Comparison of ENCODE assay signal across 22 cellular contexts in the genomic region with DNA sequence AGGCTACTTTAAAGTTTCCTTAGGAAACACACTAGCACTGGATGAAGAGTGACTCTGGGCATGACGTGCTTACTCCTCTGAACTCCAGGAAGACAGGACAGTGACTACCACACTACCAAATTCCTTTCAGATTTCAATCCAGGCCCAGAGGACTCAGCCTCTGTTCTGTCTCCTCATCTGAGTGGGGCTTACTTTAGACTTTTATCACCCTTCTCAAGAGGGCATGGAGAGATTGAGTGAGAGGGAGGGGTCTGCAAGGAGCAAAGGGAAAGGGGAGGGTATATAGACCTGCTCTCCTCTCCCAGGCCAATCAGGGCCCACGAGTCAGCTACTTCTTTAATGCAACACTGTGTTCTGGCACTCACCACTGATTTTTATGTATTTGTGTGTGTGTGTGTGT.
"Had no signal": no experiment of that assay in that cellular context is flagged by ENCODE, and none has a peak within 500 bp of the region (broad histone marks: within the 10 kb centered on the region; RNA-seq: fewer than 3 reads in every experiment).

No MANE protein-coding gene starts in this region.

- H3K27me3 Mint-ChIP-seq: activated CD4-positive, alpha-beta T cell treated with anti-CD3 and anti-CD28 coated beads, Interleukin-2, amount 10 ng/mL, durations not matched to agents 7 days and 5 days; naive thymus-derived CD4-positive, alpha-beta T cell had no signal

- DNase-seq: activated CD4-positive, alpha-beta T cell treated with anti-CD3 and anti-CD28 coated beads, Interleukin-2, amount 10 ng/mL, durations not matched to agents 7 days and 5 days; activated CD4-positive, CD25-positive, alpha-beta regulatory T cell; activated effector memory CD4-positive, alpha-beta T cell treated with Interleukin-2 at 50 U/mL for 16 hours; activated naive CD4-positive, alpha-beta T cell treated with anti-CD3 and anti-CD28 coated beads, Interleukin-2, amount 50 U/mL, for 16 hours; adrenal gland; effector CD4-positive, alpha-beta T cell; gastrocnemius medialis; heart left ventricle; kidney glomerular epithelial cell; left ventricle myocardium superior; naive thymus-derived CD4-positive, alpha-beta T cell; SK-N-SH; spleen; stimulated activated CD4-positive, alpha-beta T cell treated with anti-CD3 and anti-CD28 coated beads, Interleukin-4, amount 100 ng/mL, for 4 hours; stimulated activated naive CD4-positive, alpha-beta T cell; transverse colon; uterus had no signal

- H3K27me3 ChIP-seq: adrenal gland, breast epithelium, gastrocnemius medialis, heart left ventricle, spleen, suprapubic skin, transverse colon, uterus had no signal

- H3K4me3 Mint-ChIP-seq: activated CD4-positive, alpha-beta T cell treated with anti-CD3 and anti-CD28 coated beads, Interleukin-2, amount 10 ng/mL, durations not matched to agents 7 days and 5 days; naive thymus-derived CD4-positive, alpha-beta T cell had no signal

- H3K79me2 ChIP-seq: parathyroid adenoma had no signal

- H3K4me2 ChIP-seq: SK-N-SH had no signal

- H3K27ac ChIP-seq: adrenal gland, breast epithelium, gastrocnemius medialis, heart left ventricle, parathyroid adenoma, suprapubic skin, transverse colon, uterus had no signal

- H3K27ac Mint-ChIP-seq: activated CD4-positive, alpha-beta T cell treated with anti-CD3 and anti-CD28 coated beads, Interleukin-2, amount 10 ng/mL, durations not matched to agents 7 days and 5 days; naive thymus-derived CD4-positive, alpha-beta T cell had no signal

- H3K4me3 ChIP-seq: adrenal gland, breast epithelium, gastrocnemius medialis, heart left ventricle, suprapubic skin, transverse colon, uterus had no signal

- FAIRE-seq: astrocyte had no signal

- H3K9ac ChIP-seq: parathyroid adenoma, SK-N-SH had no signal

- H3K4me1 ChIP-seq: breast epithelium, gastrocnemius medialis, parathyroid adenoma, uterus had no signal

- H3K36me3 ChIP-seq: breast epithelium, gastrocnemius medialis, transverse colon, uterus had no signal

- ATAC-seq: gastrocnemius medialis; heart left ventricle; left ventricle myocardium superior; naive thymus-derived CD4-positive, alpha-beta T cell; sciatic nerve had no signal

- H2AFZ ChIP-seq: parathyroid adenoma had no signal

- H3K9me3 Mint-ChIP-seq: activated CD4-positive, alpha-beta T cell treated with anti-CD3 and anti-CD28 coated beads, Interleukin-2, amount 10 ng/mL, durations not matched to agents 7 days and 5 days; naive thymus-derived CD4-positive, alpha-beta T cell had no signal

- H3K9me3 ChIP-seq: adrenal gland, breast epithelium, gastrocnemius medialis, heart left ventricle, SK-N-SH, spleen, suprapubic skin, transverse colon, uterus had no signal
